ENCODE assay signal across 20 cellular contexts in genomic region chr13:21901772-21902708, GRCh38.
DNase-seq lines count a peak whose midpoint lies in the region; ATAC-seq and TF ChIP-seq lines count a peak whose summit lies in the region.
"Had no signal": no experiment of that assay in that cellular context is flagged by ENCODE, and none has a peak within 500 bp of the region (broad histone marks: within the 10 kb centered on the region; RNA-seq: fewer than 3 reads in every experiment).

No MANE protein-coding gene starts in this region.

- H3K27ac Mint-ChIP-seq in stimulated activated naive B cell treated with anti-CD40 and anti-IgM and Interleukin-4, amounts not matched to agents 10 μg/mL and 1 μg/mL and 100 μg/mL, for 72 hours = no peak overlapping the region
- H3K27ac Mint-ChIP-seq: activated naive CD4-positive, alpha-beta T cell treated with anti-CD3 and anti-CD28 coated beads, Interleukin-2, amount 50 U/mL, for 72 hours; effector memory CD8-positive, alpha-beta T cell had no signal

- no peak for TF ChIP-seq EP300 in gastroesophageal sphincter (IDR thresholded peaks at IDR 0.05)

- H3K36me3 Mint-ChIP-seq in stimulated activated naive B cell treated with anti-CD40 and anti-IgM and Interleukin-4, amounts not matched to agents 10 μg/mL and 1 μg/mL and 100 μg/mL, for 72 hours = no peaks in the 10 kb centered on the region
- H3K36me3 Mint-ChIP-seq: activated naive CD4-positive, alpha-beta T cell treated with anti-CD3 and anti-CD28 coated beads, Interleukin-2, amount 50 U/mL, for 72 hours had no signal

- H3K4me1 Mint-ChIP-seq in stimulated activated naive B cell treated with anti-CD40 and anti-IgM and Interleukin-4, amounts not matched to agents 10 μg/mL and 1 μg/mL and 100 μg/mL, for 72 hours = no peaks in the 10 kb centered on the region

- no peak overlapping the region for H3K4me3 Mint-ChIP-seq in stimulated activated naive B cell treated with anti-CD40 and anti-IgM and Interleukin-4, amounts not matched to agents 10 μg/mL and 1 μg/mL and 100 μg/mL, for 72 hours
- H3K4me3 Mint-ChIP-seq: effector memory CD8-positive, alpha-beta T cell had no signal

- WGBS in gastroesophageal sphincter (ENCODE audit: low coverage in 1 of 2), 2 donors = 48 to 75% methylated on average over 4 of the region's 16 CpGs

- intact Hi-C loops in mucosa of descending colon (cut with DNase I, micrococcal nuclease) (no loop called here), uterus (cut with DNase I; ENCODE audit: low total_unique reads) (no loop called here)

- ATAC-seq in gastroesophageal sphincter (peak; percentile 84), mucosa of descending colon (peak; percentile 44)
- no peak for ATAC-seq in stimulated activated naive B cell treated with anti-CD40 and anti-IgM and Interleukin-4, amounts not matched to agents 10 μg/mL and 1 μg/mL and 100 μg/mL, for 72 hours (replicated peaks)
- ATAC-seq: activated naive CD4-positive, alpha-beta T cell treated with anti-CD3 and anti-CD28 coated beads, Interleukin-2, amount 50 U/mL, for 72 hours; effector memory CD8-positive, alpha-beta T cell had no signal

- no peaks in the 10 kb centered on the region for H3K27me3 ChIP-seq in MG63
- H3K27me3 ChIP-seq in gastroesophageal sphincter = peaks cover 5% of the 10 kb centered on the region
- no peaks in the 10 kb centered on the region for H3K27me3 ChIP-seq in uterus
- H3K27me3 ChIP-seq: ovary, sigmoid colon, transverse colon had no signal

- H3K27ac ChIP-seq in gastroesophageal sphincter (peak overlapping the region in 3 of 4 donors; percentile 35 to 51 (median 45)), uterus (peak overlapping the region in 1 of 2 donors; percentile 31)
- H3K27ac ChIP-seq: ovary had no signal

- TF ChIP-seq CTCF in gastroesophageal sphincter (IDR thresholded peaks at IDR 0.05) = no peak
- TF ChIP-seq CTCF in mucosa of descending colon (IDR thresholded peaks at IDR 0.05) = no peak
- no peak for TF ChIP-seq CTCF in uterus (IDR thresholded peaks at IDR 0.05)

- no peaks in the 10 kb centered on the region for H3K9me3 Mint-ChIP-seq in stimulated activated naive B cell treated with anti-CD40 and anti-IgM and Interleukin-4, amounts not matched to agents 10 μg/mL and 1 μg/mL and 100 μg/mL, for 72 hours
- H3K9me3 Mint-ChIP-seq: activated naive CD4-positive, alpha-beta T cell treated with anti-CD3 and anti-CD28 coated beads, Interleukin-2, amount 50 U/mL, for 72 hours; effector memory CD8-positive, alpha-beta T cell had no signal

- DNase-seq in MG63 = peak; percentile 93
- no peak for DNase-seq in mucosa of descending colon
- DNase-seq in uterus = peak; percentile 18 to 34
- no peak for DNase-seq in NCI-H1092 treated with DMSO at 0.1 percent for 48 hours (lab: John Stamatoyannopoulos, UW)
- no peak for DNase-seq in stimulated activated naive B cell treated with anti-CD40 and anti-IgM and Interleukin-4, amounts not matched to agents 10 μg/mL and 1 μg/mL and 100 μg/mL, for 72 hours
- no peak for DNase-seq in NCI-H2029 (lab: John Stamatoyannopoulos, UW)
- DNase-seq: activated CD4-positive, alpha-beta T cell treated with anti-CD3 and anti-CD28 coated beads for 4 hours; Caco-2; effector memory CD8-positive, alpha-beta T cell; esophagus squamous epithelium; glutamatergic neuron; Kasumi-1; NCI-H1092; NCI-H2081 treated with DMSO at 0.1 percent for 48 hours; NCI-H524; ovary; sigmoid colon; transverse colon had no signal

- H3K27me3 Mint-ChIP-seq in stimulated activated naive B cell treated with anti-CD40 and anti-IgM and Interleukin-4, amounts not matched to agents 10 μg/mL and 1 μg/mL and 100 μg/mL, for 72 hours = peaks cover 4 to 11% of the 10 kb centered on the region in 2 donors

- H3K4me1 ChIP-seq in gastroesophageal sphincter = peaks cover 0 to 11% (median 0%) of the 10 kb centered on the region in 3 donors
- no peaks in the 10 kb centered on the region for H3K4me1 ChIP-seq in mucosa of descending colon (ENCODE audit: low read depth)
- peaks cover 0 to 4% of the 10 kb centered on the region in 2 donors for H3K4me1 ChIP-seq in uterus

- TF ChIP-seq POLR2A in gastroesophageal sphincter (IDR thresholded peaks at IDR 0.05) (no peak), uterus (IDR thresholded peaks at IDR 0.05) (no peak)

- H3K9me3 ChIP-seq in MG63 = no peaks in the 10 kb centered on the region
- H3K9me3 ChIP-seq in gastroesophageal sphincter = no peaks in the 10 kb centered on the region
- no peaks in the 10 kb centered on the region for H3K9me3 ChIP-seq in mucosa of descending colon
- no peaks in the 10 kb centered on the region for H3K9me3 ChIP-seq in uterus
- H3K9me3 ChIP-seq: Caco-2, esophagus squamous epithelium, ovary, sigmoid colon, transverse colon had no signal

- H3K36me3 ChIP-seq in MG63 = no peaks in the 10 kb centered on the region
- no peaks in the 10 kb centered on the region for H3K36me3 ChIP-seq in gastroesophageal sphincter
- no peaks in the 10 kb centered on the region for H3K36me3 ChIP-seq in mucosa of descending colon (ENCODE audit: low read depth)
- H3K36me3 ChIP-seq in uterus = no peaks in the 10 kb centered on the region
- H3K36me3 ChIP-seq: esophagus squamous epithelium, ovary, sigmoid colon, transverse colon had no signal

- H3K4me3 ChIP-seq in MG63 (no peak overlapping the region), gastroesophageal sphincter (no peak overlapping the region), mucosa of descending colon (no peak overlapping the region), uterus (no peak overlapping the region)
- H3K4me3 ChIP-seq: esophagus squamous epithelium, ovary, sigmoid colon, transverse colon had no signal

Comparison
In these comparisons a context has a peak if more than half of its experiments do, and no peak if none do; other contexts are left out.
1. DNase-seq: peak in MG63 (single experiment) and uterus (2 of 2); none in mucosa of descending colon (0 of 3), NCI-H1092 treated with DMSO at 0.1 percent for 48 hours (single experiment), stimulated activated naive B cell treated with anti-CD40 and anti-IgM and Interleukin-4, amounts not matched to agents 10 μg/mL and 1 μg/mL and 100 μg/mL, for 72 hours (single experiment) and NCI-H2029 (single experiment).
2. ATAC-seq: peak in gastroesophageal sphincter (single experiment) and mucosa of descending colon (single experiment); none in stimulated activated naive B cell treated with anti-CD40 and anti-IgM and Interleukin-4, amounts not matched to agents 10 μg/mL and 1 μg/mL and 100 μg/mL, for 72 hours (0 of 2).